In the genomic region with DNA sequence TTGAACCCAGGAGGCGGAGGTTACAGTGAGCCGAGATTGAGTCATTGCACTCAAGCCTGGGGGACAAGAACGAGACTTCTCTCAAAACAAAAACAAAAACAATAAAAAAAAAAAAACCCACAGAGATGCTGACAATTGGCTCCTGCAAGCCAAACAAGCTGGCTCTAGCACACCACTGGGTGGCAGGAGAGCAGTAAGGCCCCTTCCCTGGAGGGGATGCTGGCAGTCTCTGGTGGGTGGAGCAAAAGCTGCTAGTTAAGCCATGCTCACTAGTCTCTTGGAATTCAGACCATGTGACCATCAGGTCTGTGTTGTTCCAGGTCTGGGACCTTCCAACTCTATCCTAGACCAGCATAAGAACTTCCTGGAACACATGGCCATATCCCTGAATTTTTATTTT, we compare ENCODE assay signal across 8 cellular contexts. TPM values are rescaled to one million over a fixed set of nuclear protein-coding genes. Genes with fewer than 3 reads are reported as not detected.
DNase-seq lines count a peak whose midpoint lies in the region; ATAC-seq, FAIRE-seq and TF ChIP-seq lines count a peak whose summit lies in the region.

No MANE protein-coding gene starts in this region.

- H2BK15ac ChIP-seq in mesendoderm (replicated peaks; ENCODE audit: low read depth), result no peak overlapping the region

- H2BK120ac ChIP-seq in mesendoderm (ENCODE audit: low read depth, low read length), result no peak overlapping the region

- H2BK5ac ChIP-seq in mesendoderm (ENCODE audit: low read length), result no peak overlapping the region

- H3K36me3 ChIP-seq in breast epithelium (peaks cover 5% of the 10 kb centered on the region), bronchial epithelial cell (ENCODE audit: control insufficient read depth, insufficient read depth, low read length) (peaks cover 24% of the 10 kb centered on the region), mesendoderm (ENCODE audit: control insufficient read depth, insufficient read depth, low read length) (peaks cover 5% of the 10 kb centered on the region)

- H3K27me3 Mint-ChIP-seq in MCF 10A (ENCODE audit: insufficient read depth, unreplicated experiment), result no peaks in the 10 kb centered on the region

- no peaks in the 10 kb centered on the region for H3K4me1 Mint-ChIP-seq in MCF 10A (ENCODE audit: insufficient read depth, unreplicated experiment)

- POLR2A ChIA-PET in MCF 10A (lab: Yijun Ruan, JAX), result no interaction called here

- no peak for ATAC-seq in HG03139 (IDR thresholded peaks at IDR 0.05; ENCODE audit: unreplicated experiment)

- H3K9me3 Mint-ChIP-seq in MCF 10A (ENCODE audit: unreplicated experiment), result no peaks in the 10 kb centered on the region

- no peak overlapping the region for H3K4me3 Mint-ChIP-seq in MCF 10A (ENCODE audit: unreplicated experiment)

- H3K79me2 ChIP-seq in mesendoderm (ENCODE audit: control insufficient read depth, insufficient read depth, low read length), result no peaks in the 10 kb centered on the region

- H3K27me3 ChIP-seq in breast epithelium, result no peaks in the 10 kb centered on the region
- H3K27me3 ChIP-seq in bronchial epithelial cell (ENCODE audit: control insufficient read depth, insufficient read depth, low read length), result no peaks in the 10 kb centered on the region
- no peaks in the 10 kb centered on the region for H3K27me3 ChIP-seq in mesendoderm (ENCODE audit: insufficient read depth, low read length, poor library complexity)

- H3K79me1 ChIP-seq in mesendoderm (ENCODE audit: low read length), result no peaks in the 10 kb centered on the region

- no peak overlapping the region for H4K8ac ChIP-seq in mesendoderm (ENCODE audit: low read depth, low read length)

- no peak overlapping the region for H3K4ac ChIP-seq in mesendoderm (ENCODE audit: low read depth, low read length)

- no peak overlapping the region for H4K5ac ChIP-seq in mesendoderm (ENCODE audit: low read length)

- H3K36me3 Mint-ChIP-seq in MCF 10A (ENCODE audit: insufficient read depth, unreplicated experiment), result peaks cover 61% of the 10 kb centered on the region

- H3K18ac ChIP-seq in mesendoderm (ENCODE audit: low read length), result no peak overlapping the region

- TF ChIP-seq POLR2A in breast epithelium (IDR thresholded peaks at IDR 0.05), result no peak

- no peak overlapping the region for H3K56ac ChIP-seq in mesendoderm (ENCODE audit: low read length)

- no CpG with 5 or more reads among the region's 3 CpGs for WGBS in mesendoderm (ENCODE audit: extremely low coverage, insufficient coverage, low lambda C conversion rate)

- no peak overlapping the region for H3K27ac ChIP-seq in breast epithelium
- H3K27ac ChIP-seq in mesendoderm (ENCODE audit: low read depth, low read length), result no peak overlapping the region

- intact Hi-C loops in MCF 10A (cut with micrococcal nuclease) (loop anchor here (5.0 kb wide), 1 partner anchor 70 kb away; a partner anchor contains a TSS), breast epithelium (cut with DNase I; ENCODE audit: low total_unique reads) (no loop called here)

- H3K4me1 ChIP-seq in breast epithelium, result no peaks in the 10 kb centered on the region
- peaks cover 2% of the 10 kb centered on the region for H3K4me1 ChIP-seq in mesendoderm (ENCODE audit: control insufficient read depth, low read depth, low read length)

- FAIRE-seq in bronchial epithelial cell (lab: Jason Lieb, UNC), result no peak

- no peak overlapping the region for H2AK5ac ChIP-seq in mesendoderm (ENCODE audit: low read length)

- DNase-seq in MCF 10A (ENCODE audit: unreplicated experiment) (peak; percentile 36), breast epithelium (ENCODE audit: low spot score in 2 of 2) (no peak), NCI-H2196 treated with DMSO at 0.1 percent for 48 hours (lab: John Stamatoyannopoulos, UW; ENCODE audit: unreplicated experiment) (peak; percentile 59), bronchial epithelial cell (ENCODE audit: low read depth) (peak; percentile 60), mesendoderm (peak; percentile 94), DMS153 (lab: John Stamatoyannopoulos, UW) (no peak)
- no peak for DNase-seq in activated T-cell treated with anti-CD3 and anti-CD28 coated beads, Interleukin-2, amount 50 U/mL, for 48 hours

- H3K23ac ChIP-seq in mesendoderm (ENCODE audit: low read length), result no peak overlapping the region

- peak; percentile 20 for TF ChIP-seq CTCF in MCF 10A (IDR thresholded peaks at IDR 0.05; ENCODE audit: unreplicated experiment)
- TF ChIP-seq CTCF in breast epithelium (IDR thresholded peaks at IDR 0.05), result peak in 1 of 3 donors; percentile 9
- peak; percentile 45 for TF ChIP-seq CTCF in bronchial epithelial cell (IDR thresholded peaks at IDR 0.05; ENCODE audit: insufficient read depth, low read length, severe bottlenecking)

- BruUV-seq in MCF 10A (replicated peaks; lab: Mats Ljungman, UMichigan), result no TSS peak

- CTCF ChIA-PET in MCF 10A (lab: Yijun Ruan, JAX), result interaction anchor here (0.6 to 1.8 kb wide), 7 partner anchors 16 to 331 kb away, joined by 3 to 5 read pairs (median 4); a partner anchor contains a TSS

- no peak overlapping the region for H3K27ac Mint-ChIP-seq in MCF 10A (ENCODE audit: low read depth, unreplicated experiment)

- H3K4me3 ChIP-seq in breast epithelium (no peak overlapping the region), bronchial epithelial cell (ENCODE audit: low read depth, low read length) (no peak overlapping the region), mesendoderm (ENCODE audit: low read length) (no peak overlapping the region)

- no peak overlapping the region for H3K4me2 ChIP-seq in mesendoderm (ENCODE audit: low read length)

- H3K9me3 ChIP-seq in breast epithelium, result no peaks in the 10 kb centered on the region

- H3K9ac ChIP-seq in mesendoderm (ENCODE audit: low read length), result no peak overlapping the region

RNA-seq across cellular contexts. Expression of a gene that starts 18.9 kb away (rescaled TPM):
- 7.8 and 8.4 TPM in 2 replicates for total RNA-seq in MCF 10A (2022)
- total RNA-seq in breast epithelium, result 10 to 100 TPM in 2 of 3 donors, 1 to 10 TPM in 1; 6.9 to 13.1 (median 11.9) TPM
- total RNA-seq in bronchial epithelial cell, result 3.7 and 4.9 TPM in 2 replicates
- polyA plus RNA-seq in mesendoderm (2013, experiment 1 of 2), result 24.1 TPM
- 23.9 TPM for polyA plus RNA-seq in mesendoderm (2013, experiment 2 of 2)

RNA-seq across cellular contexts. Expression of a gene that starts 46.5 kb away (rescaled TPM):
- total RNA-seq in MCF 10A (2022) (7.5 and 10.3 TPM in 2 replicates), breast epithelium (10 to 100 TPM; 18.7 to 24.7 (median 22.9) TPM), bronchial epithelial cell (10.0 and 11.3 TPM in 2 replicates)
- polyA plus RNA-seq in mesendoderm (2013, experiment 1 of 2), result 17.7 TPM
- polyA plus RNA-seq in mesendoderm (2013, experiment 2 of 2), result 17.4 TPM

Comparison
In these comparisons a context has a peak if more than half of its experiments do, and no peak if none do; other contexts are left out.
1. DNase-seq: peak in MCF 10A (single experiment), NCI-H2196 treated with DMSO at 0.1 percent for 48 hours (single experiment), bronchial epithelial cell (single experiment) and mesendoderm (single experiment); none in breast epithelium (0 of 2), DMS153 (single experiment) and activated T-cell treated with anti-CD3 and anti-CD28 coated beads, Interleukin-2, amount 50 U/mL, for 48 hours (0 of 2).